Comparison of ENCODE assay signal across 9 cellular contexts in the genomic region with DNA sequence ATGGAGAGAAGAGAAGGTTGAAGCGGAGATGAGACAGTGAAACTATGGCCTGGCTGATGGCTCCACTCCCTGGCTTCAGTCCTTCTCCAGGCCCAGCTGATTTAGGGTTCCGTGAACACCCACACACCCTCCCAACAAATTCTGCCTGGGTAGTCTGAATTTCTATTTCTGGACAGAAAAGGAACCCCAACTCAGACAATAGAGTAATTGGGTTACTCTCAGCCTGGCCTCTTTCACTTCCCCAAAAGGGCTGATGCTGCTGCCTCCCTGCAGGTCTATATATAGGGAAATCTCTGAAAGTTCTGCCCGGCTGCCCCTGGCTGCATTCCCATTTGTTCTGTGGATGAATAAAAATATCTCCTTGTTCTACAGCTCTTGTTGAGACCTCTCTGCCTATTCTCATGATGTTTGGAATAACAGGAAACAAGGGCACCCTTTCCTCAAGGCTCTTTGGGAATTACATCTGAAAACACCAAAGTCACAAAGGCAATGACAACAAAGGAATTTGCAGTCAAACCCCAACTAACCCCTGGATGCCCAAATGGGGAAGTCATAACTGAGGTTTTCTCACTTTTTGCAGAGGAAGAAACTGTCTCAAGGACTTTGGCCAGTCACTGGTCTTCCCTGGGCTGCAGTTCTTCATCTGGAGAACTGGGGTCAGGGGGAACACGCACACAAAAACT. TPM values are rescaled to one million over a fixed set of nuclear protein-coding genes. Genes with fewer than 3 reads are reported as not detected.
DNase-seq lines count a peak whose midpoint lies in the region; ATAC-seq lines count a peak whose summit lies in the region.
"Had no signal": no experiment of that assay in that cellular context is flagged by ENCODE, and none has a peak within 500 bp of the region (broad histone marks: within the 10 kb centered on the region; RNA-seq: fewer than 3 reads in every experiment).

No MANE protein-coding gene starts in this region.

- H3K4me2 ChIP-seq in Karpas-422 (ENCODE audit: low read depth, low read length, poor library complexity, severe bottlenecking) = peak overlapping the region; percentile 77

- H3K9ac ChIP-seq in Karpas-422 (ENCODE audit: low read length) = peak overlapping the region; percentile 62

- 44% methylated on average over 4 of the region's 4 CpGs for WGBS in right cardiac atrium

- no peaks in the 10 kb centered on the region for H3K9me3 Mint-ChIP-seq in activated naive CD4-positive, alpha-beta T cell treated with anti-CD3 and anti-CD28 coated beads for 36 hours
- H3K9me3 Mint-ChIP-seq: neural crest cell had no signal

- no peaks in the 10 kb centered on the region for H3K27me3 Mint-ChIP-seq in activated naive CD4-positive, alpha-beta T cell treated with anti-CD3 and anti-CD28 coated beads for 36 hours (ENCODE audit: low read depth)

- H3K9me3 ChIP-seq in Karpas-422 (ENCODE audit: low read length) (no peaks in the 10 kb centered on the region), right cardiac atrium (ENCODE audit: control insufficient read depth, low read length) (no peaks in the 10 kb centered on the region)

- no peak overlapping the region for H2AFZ ChIP-seq in Karpas-422 (ENCODE audit: low read length)

- intact Hi-C loops in right cardiac atrium (cut with DNase I) = loop anchor here (10.0 kb wide), 4 partner anchors 76 to 346 kb away; no protein-coding TSS in a partner anchor
- intact Hi-C loops in activated naive CD4-positive, alpha-beta T cell treated with anti-CD3 and anti-CD28 coated beads for 36 hours (cut with micrococcal nuclease) = no loop called here

- H3K27me3 ChIP-seq in Karpas-422 (ENCODE audit: low read length) (no peaks in the 10 kb centered on the region), right cardiac atrium (ENCODE audit: control insufficient read depth, insufficient read depth) (no peaks in the 10 kb centered on the region)

- CTCF ChIA-PET in activated naive CD4-positive, alpha-beta T cell treated with anti-CD3 and anti-CD28 coated beads for 36 hours (lab: Charles Lee) = interaction anchor here (1.4 kb wide), 1 partner anchor 10 kb away, joined by 3 read pairs; no protein-coding TSS in a partner anchor

- H3K9me2 ChIP-seq in Karpas-422 (replicated peaks; ENCODE audit: insufficient read depth, low read length) = no peaks in the 10 kb centered on the region

- H3K27ac ChIP-seq in Karpas-422 (ENCODE audit: low read length) (peak overlapping the region; percentile 81), right cardiac atrium (ENCODE audit: low read length) (peak overlapping the region; percentile 90)

- H4K20me1 ChIP-seq in Karpas-422 (ENCODE audit: insufficient read depth, low read depth, low read length) = no peaks in the 10 kb centered on the region

- no peak overlapping the region for H3K4me3 Mint-ChIP-seq in activated naive CD4-positive, alpha-beta T cell treated with anti-CD3 and anti-CD28 coated beads for 36 hours
- H3K4me3 Mint-ChIP-seq: neural crest cell had no signal

- peak; percentile 69 for ATAC-seq in GM21447 (IDR thresholded peaks at IDR 0.05; ENCODE audit: unreplicated experiment)
- peak; percentile 52 to 53 for ATAC-seq in right cardiac atrium

- no peaks in the 10 kb centered on the region for H3K79me2 ChIP-seq in Karpas-422 (ENCODE audit: low read length)

- H3K27ac Mint-ChIP-seq in activated naive CD4-positive, alpha-beta T cell treated with anti-CD3 and anti-CD28 coated beads for 36 hours = no peak overlapping the region

- H3K4me3 ChIP-seq in Karpas-422 (ENCODE audit: low read length) (peak overlapping the region; percentile 58), right cardiac atrium (ENCODE audit: low read length) (no peak overlapping the region)

- no peaks in the 10 kb centered on the region for H3K36me3 Mint-ChIP-seq in activated naive CD4-positive, alpha-beta T cell treated with anti-CD3 and anti-CD28 coated beads for 36 hours (ENCODE audit: low read depth)

- DNase-seq in Ammon's horn (ENCODE audit: low spot score) (peak; percentile 75), Karpas-422 (peak; percentile 88), right cardiac atrium (peak in 2 of 3 donors; percentile 73 to 75), occipital lobe (lab: John Stamatoyannopoulos, UW) (no peak), NCI-H748 treated with DMSO at 0.1 percent for 48 hours (lab: John Stamatoyannopoulos, UW) (no peak), NCI-H2029 treated with DMSO at 0.1 percent for 48 hours (lab: John Stamatoyannopoulos, UW) (no peak)
- DNase-seq in activated naive CD4-positive, alpha-beta T cell treated with anti-CD3 and anti-CD28 coated beads for 36 hours = no peak

- H3K4me1 Mint-ChIP-seq in activated naive CD4-positive, alpha-beta T cell treated with anti-CD3 and anti-CD28 coated beads for 36 hours (ENCODE audit: low read depth) = no peaks in the 10 kb centered on the region
- H3K4me1 Mint-ChIP-seq: neural crest cell had no signal

- H3K4me1 ChIP-seq in Karpas-422 (ENCODE audit: low read length) = peaks cover 46% of the 10 kb centered on the region
- H3K4me1 ChIP-seq in right cardiac atrium (ENCODE audit: control insufficient read depth, insufficient read depth, low read length) = peaks cover 5% of the 10 kb centered on the region

- no peaks in the 10 kb centered on the region for H3K36me3 ChIP-seq in Karpas-422 (ENCODE audit: insufficient read depth, low read length)

RNA-seq across cellular contexts. Expression of a gene that starts 11.4 kb away (rescaled TPM):
- total RNA-seq in Karpas-422 (2014; rRNA removed; shearing (Covaris generic); ENCODE audit: low replicate concordance) = 5.0 and 8.4 TPM in 2 replicates
- 1 to 10 TPM; 3.8 to 5.9 (median 5.0) TPM for total RNA-seq in right cardiac atrium
- 1.6 TPM for polyA plus RNA-seq in right cardiac atrium
- total RNA-seq in occipital lobe = 10.3 TPM
- total RNA-seq in activated naive CD4-positive, alpha-beta T cell treated with anti-CD3 and anti-CD28 coated beads for 36 hours = 1 to 10 TPM; 2.5 to 2.6 TPM

RNA-seq across cellular contexts. Expression of a gene that starts 30.2 kb away (rescaled TPM):
- 54.3 and 79.5 TPM in 2 replicates for total RNA-seq in Karpas-422 (2014; rRNA removed; shearing (Covaris generic); ENCODE audit: low replicate concordance)
- total RNA-seq in right cardiac atrium (100 to 1,000 TPM in 2 of 4 donors, 10 to 100 TPM in 2; 89.3 to 105 (median 99.1) TPM), occipital lobe (54.1 TPM)
- 93.7 TPM for polyA plus RNA-seq in right cardiac atrium
- total RNA-seq in activated naive CD4-positive, alpha-beta T cell treated with anti-CD3 and anti-CD28 coated beads for 36 hours = 10 to 100 TPM; 15.6 to 15.9 TPM

Comparison
In these comparisons a context has a peak if more than half of its experiments do, and no peak if none do; other contexts are left out.
1. DNase-seq: peak in Ammon's horn (single experiment), Karpas-422 (single experiment) and right cardiac atrium (2 of 3); none in occipital lobe (single experiment), NCI-H748 treated with DMSO at 0.1 percent for 48 hours (single experiment), activated naive CD4-positive, alpha-beta T cell treated with anti-CD3 and anti-CD28 coated beads for 36 hours (single experiment) and NCI-H2029 treated with DMSO at 0.1 percent for 48 hours (single experiment).